ENCODE assay signal across 8 cellular contexts in the genomic region with DNA sequence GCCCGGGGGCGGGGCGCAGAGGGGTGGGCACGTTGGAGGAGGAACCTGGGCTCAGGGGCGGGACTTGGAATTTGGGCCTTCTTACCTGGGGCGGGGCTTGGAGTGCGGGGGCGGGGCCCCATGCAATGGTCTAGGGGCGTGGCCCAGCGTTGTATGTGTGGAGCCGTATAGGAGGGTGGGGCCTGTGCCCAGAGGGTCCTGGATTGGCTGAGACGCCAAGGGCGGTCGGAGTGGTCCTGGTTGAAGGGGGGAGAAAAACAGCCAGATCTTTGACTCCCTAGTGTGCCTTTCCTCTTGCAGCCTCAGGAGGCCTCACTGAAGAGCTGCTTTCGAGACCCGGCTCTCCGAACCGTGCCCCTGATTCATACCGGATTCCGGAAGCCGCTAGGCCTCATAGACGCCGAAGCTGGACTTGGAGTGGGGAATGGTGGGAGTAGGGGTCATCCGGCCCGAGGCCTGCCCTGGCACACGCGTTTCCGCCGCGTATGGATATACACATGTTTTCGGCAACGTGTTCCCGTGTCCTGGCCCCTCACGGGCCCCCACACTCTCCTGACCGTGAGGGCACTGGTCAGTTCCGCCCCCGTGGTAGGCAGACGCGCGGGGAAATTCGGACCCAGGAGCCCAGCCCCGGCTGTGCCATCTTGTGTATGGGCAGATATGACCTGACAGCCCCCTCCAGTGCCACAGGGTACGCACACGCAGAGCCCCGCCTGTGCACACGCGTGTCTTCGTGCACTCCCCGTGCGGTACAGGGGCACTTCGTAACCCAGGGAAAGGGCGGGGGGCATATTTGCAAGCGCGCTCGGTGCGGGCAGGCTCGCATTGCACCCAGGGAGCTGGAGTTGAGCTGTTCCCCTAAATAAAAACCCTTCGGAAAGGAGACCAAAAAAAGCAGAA. TPM values are rescaled to one million over a fixed set of nuclear protein-coding genes. Genes with fewer than 3 reads are reported as not detected.
DNase-seq lines count a peak whose midpoint lies in the region; ATAC-seq and TF ChIP-seq lines count a peak whose summit lies in the region.

No MANE protein-coding gene starts in this region.

- POLR2A ChIA-PET in CD4-positive, alpha-beta T cell (lab: Charles Lee) = interaction anchor here (0.5 to 6.2 kb wide), 34 partner anchors 8 to 475 kb away, joined by 3 to 86 read pairs (median 4); partner anchors contain the start of genes AKT1S1, AP2A1, BCL2L12 and CD37

- H3K9me3 Mint-ChIP-seq in CD4-positive, alpha-beta T cell = no peaks in the 10 kb centered on the region
- no peaks in the 10 kb centered on the region for H3K9me3 Mint-ChIP-seq in effector memory CD8-positive, alpha-beta T cell
- H3K9me3 Mint-ChIP-seq in memory B cell = no peaks in the 10 kb centered on the region

- ATAC-seq in CD4-positive, alpha-beta T cell (ENCODE audit: poor library complexity) = peak; percentile 70
- ATAC-seq in GM19397 (IDR thresholded peaks at IDR 0.05; ENCODE audit: unreplicated experiment) (peak; percentile 57), memory B cell (ENCODE audit: low read depth) (peak; percentile 76)
- peak; percentile 77 for ATAC-seq in effector memory CD8-positive, alpha-beta T cell (replicated peaks)

- H3K27ac Mint-ChIP-seq in CD4-positive, alpha-beta T cell = peak overlapping the region; percentile 82
- peak overlapping the region; percentile 2 to 87 for H3K27ac Mint-ChIP-seq in effector memory CD8-positive, alpha-beta T cell
- H3K27ac Mint-ChIP-seq in memory B cell = peak overlapping the region; percentile 16

- no peaks in the 10 kb centered on the region for H3K27me3 ChIP-seq in CD4-positive, alpha-beta T cell (ENCODE audit: control insufficient read depth, insufficient read depth, low read length)

- peaks cover 43% of the 10 kb centered on the region for H3K36me3 Mint-ChIP-seq in CD4-positive, alpha-beta T cell (ENCODE audit: low read depth)
- H3K36me3 Mint-ChIP-seq in effector memory CD8-positive, alpha-beta T cell (ENCODE audit: insufficient read depth) = peaks cover 33% of the 10 kb centered on the region
- peaks cover 13% of the 10 kb centered on the region for H3K36me3 Mint-ChIP-seq in memory B cell

- peak overlapping the region; percentile 91 for H3K27ac ChIP-seq in CD4-positive, alpha-beta T cell (ENCODE audit: low read depth, low read length)

- CTCF ChIA-PET in CD4-positive, alpha-beta T cell (lab: Charles Lee) = interaction anchor here (0.9 to 1.7 kb wide), 4 partner anchors 10 to 90 kb away, joined by 3 to 5 read pairs (median 4); partner anchors contain the start of gene NOSIP

- peaks cover 41% of the 10 kb centered on the region for H3K4me1 Mint-ChIP-seq in CD4-positive, alpha-beta T cell (ENCODE audit: low read depth)
- H3K4me1 Mint-ChIP-seq in effector memory CD8-positive, alpha-beta T cell (ENCODE audit: low read depth in 2 of 2) = peaks cover 34 to 36% of the 10 kb centered on the region in 2 donors
- peaks cover 25% of the 10 kb centered on the region for H3K4me1 Mint-ChIP-seq in memory B cell

- DNase-seq in CD4-positive, alpha-beta T cell = peak; percentile 87 to 95 (median 93)
- DNase-seq in HS-27A (ENCODE audit: low read depth) (peak; percentile 98), memory B cell (ENCODE audit: low spot score in 2 of 2) (peak; percentile 86 to 97)
- DNase-seq in NK-92 treated with Interleukin-12 subunit alpha and Interleukin-12 subunit beta, amount 100 ng/mL, for 24 hours (lab: John Stamatoyannopoulos, UW) = peak; percentile 97
- DNase-seq in activated CD8-positive, alpha-beta memory T cell treated with anti-CD3 and anti-CD28 coated beads for 4 hours (ENCODE audit: low read depth in 2 of 2) = peak; percentile 87 to 88
- peak; percentile 91 to 94 (median 94) for DNase-seq in effector memory CD8-positive, alpha-beta T cell
- peak; percentile 88 for DNase-seq in stimulated activated CD8-positive, alpha-beta memory T cell treated with anti-CD3 and anti-CD28 coated beads, Interleukin-12 subunit alpha, Interleukin-12 subunit beta, amount 100 ng/mL, for 1 hour (ENCODE audit: low read depth)

- TF ChIP-seq CTCF in CD4-positive, alpha-beta T cell (IDR thresholded peaks at IDR 0.05) = no peak

- no peaks in the 10 kb centered on the region for H3K9me3 ChIP-seq in CD4-positive, alpha-beta T cell (ENCODE audit: control insufficient read depth, low read length)

- H3K27me3 Mint-ChIP-seq in CD4-positive, alpha-beta T cell = no peaks in the 10 kb centered on the region
- H3K27me3 Mint-ChIP-seq in effector memory CD8-positive, alpha-beta T cell = no peaks in the 10 kb centered on the region
- H3K27me3 Mint-ChIP-seq in memory B cell = no peaks in the 10 kb centered on the region

- intact Hi-C loops in CD4-positive, alpha-beta T cell (cut with DNase I, micrococcal nuclease) = loop anchor here (1.0 to 2.0 kb wide), 2 partner anchors 52 to 74 kb away; partner anchors contain the start of genes BCL2L12 (in 1 of the 2), IRF3 (in 1 of the 2) and SCAF1 (in 1 of the 2)

- H3K4me3 Mint-ChIP-seq in CD4-positive, alpha-beta T cell = peak overlapping the region; percentile 82
- peak overlapping the region; percentile 79 to 89 for H3K4me3 Mint-ChIP-seq in effector memory CD8-positive, alpha-beta T cell
- peak overlapping the region; percentile 71 for H3K4me3 Mint-ChIP-seq in memory B cell

RNA-seq across cellular contexts. Expression of gene PRR12, which starts 0.7 kb away (rescaled TPM):
- total RNA-seq in CD4-positive, alpha-beta T cell = 10 to 100 TPM; 41.7 to 42.2 TPM

RNA-seq across cellular contexts. Expression of gene PRRG2, which starts 9.2 kb away (rescaled TPM):
- under 1 TPM; 0.49 to 0.78 TPM for total RNA-seq in CD4-positive, alpha-beta T cell

RNA-seq across cellular contexts. Expression of gene NOSIP, which starts 10.0 kb away (rescaled TPM):
- total RNA-seq in CD4-positive, alpha-beta T cell = 100 to 1,000 TPM; 202 to 203 TPM

RNA-seq across cellular contexts. Expression of gene RRAS, which starts 49.6 kb away (rescaled TPM):
- 1 to 10 TPM; 4.2 to 4.7 TPM for total RNA-seq in CD4-positive, alpha-beta T cell

RNA-seq across cellular contexts. Expression of gene SCAF1, which starts 51.7 kb away (rescaled TPM):
- 10 to 100 TPM; 30.6 to 34.8 TPM for total RNA-seq in CD4-positive, alpha-beta T cell

Comparison
In these comparisons a context has a peak if more than half of its experiments do, and no peak if none do; other contexts are left out.
1. Peak in every context shown above with its lines: DNase-seq, ATAC-seq and H3K27ac ChIP-seq.
2. H3K27ac Mint-ChIP-seq: peak in every context shown above with its lines; median percentile 82 in CD4-positive, alpha-beta T cell; 44 in effector memory CD8-positive, alpha-beta T cell; 16 in memory B cell.